Comparison of ENCODE assay signal across 22 cellular contexts in the genomic region with DNA sequence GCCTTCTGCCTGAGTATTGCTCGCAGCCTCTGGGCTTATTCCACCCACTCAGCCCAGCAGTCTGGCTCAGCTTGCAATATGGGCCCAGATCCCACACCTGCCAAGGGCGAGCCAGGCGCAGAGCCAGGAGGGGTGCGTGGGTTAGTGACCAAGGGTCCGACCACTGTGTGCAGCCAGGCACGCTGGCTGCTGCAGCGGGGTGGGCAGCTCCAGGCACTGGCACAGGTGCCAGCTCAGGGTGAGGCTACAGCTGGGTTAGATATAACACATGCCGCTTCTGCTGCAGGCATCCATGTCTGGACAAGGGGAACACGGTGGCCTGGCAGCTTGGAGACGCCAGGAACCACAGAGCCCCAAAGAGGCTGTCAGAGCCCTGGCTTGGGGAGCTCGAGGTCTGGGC. TPM values are rescaled to one million over a fixed set of nuclear protein-coding genes. Genes with fewer than 3 reads are reported as not detected.
DNase-seq lines count a peak whose midpoint lies in the region; ATAC-seq and TF ChIP-seq lines count a peak whose summit lies in the region.
"Had no signal": no experiment of that assay in that cellular context is flagged by ENCODE, and none has a peak within 500 bp of the region (broad histone marks: within the 10 kb centered on the region; RNA-seq: fewer than 3 reads in every experiment).

No MANE protein-coding gene starts in this region.

- H3K4me1 ChIP-seq in mesendoderm (ENCODE audit: control insufficient read depth, low read depth, low read length), result no peaks in the 10 kb centered on the region

- H3K9ac ChIP-seq in mesendoderm (ENCODE audit: low read length), result no peak overlapping the region
- H3K9ac ChIP-seq: BLaER1, GM23248 had no signal

- no peak overlapping the region for H3K27ac ChIP-seq in brain microvascular endothelial cell
- no peak overlapping the region for H3K27ac ChIP-seq in mesendoderm (ENCODE audit: low read depth, low read length)
- H3K27ac ChIP-seq: BLaER1, GM23248 had no signal

- no peak overlapping the region for H3K56ac ChIP-seq in mesendoderm (ENCODE audit: low read length)

- no peak overlapping the region for H2BK120ac ChIP-seq in mesendoderm (ENCODE audit: low read depth, low read length)

- H3K27me3 ChIP-seq in brain microvascular endothelial cell (replicated peaks) (no peaks in the 10 kb centered on the region), mesendoderm (ENCODE audit: insufficient read depth, low read length, poor library complexity) (no peaks in the 10 kb centered on the region)
- H3K27me3 ChIP-seq: BLaER1 had no signal

- peak; percentile 25 to 55 for ATAC-seq in natural killer cell treated with Interleukin-12 subunit alpha and Interleukin-12 subunit beta and Interleukin-15 and Interleukin-18, amount 100 ng/mL, for 72 hours
- ATAC-seq in natural killer cell, result no peak
- peak; percentile 54 for ATAC-seq in stimulated activated effector memory CD8-positive, alpha-beta T cell treated with anti-CD3 and anti-CD28 coated beads, Interleukin-12 subunit alpha, Interleukin-12 subunit beta, amount 100 ng/mL, for 72 hours
- ATAC-seq: GM12878, K562 had no signal

- WGBS in mesendoderm (ENCODE audit: extremely low coverage, insufficient coverage, low lambda C conversion rate), result no CpG with 5 or more reads among the region's 11 CpGs

- H3K18ac ChIP-seq in mesendoderm (ENCODE audit: low read length), result no peak overlapping the region

- no peak overlapping the region for H3K4ac ChIP-seq in mesendoderm (ENCODE audit: low read depth, low read length)

- H3K4me2 ChIP-seq in mesendoderm (ENCODE audit: low read length), result no peak overlapping the region
- H3K4me2 ChIP-seq: BLaER1 had no signal

- H3K4me3 ChIP-seq in brain microvascular endothelial cell (ENCODE audit: low read depth, low read length) (no peak overlapping the region), mesendoderm (ENCODE audit: low read length) (no peak overlapping the region)
- H3K4me3 ChIP-seq: BLaER1, GM12878, GM23248, K562 had no signal

- H3K36me3 Mint-ChIP-seq in natural killer cell treated with Interleukin-12 subunit alpha and Interleukin-12 subunit beta and Interleukin-15 and Interleukin-18, amount 100 ng/mL, for 72 hours, result no peaks in the 10 kb centered on the region
- no peaks in the 10 kb centered on the region for H3K36me3 Mint-ChIP-seq in natural killer cell
- H3K36me3 Mint-ChIP-seq in stimulated activated effector memory CD8-positive, alpha-beta T cell treated with anti-CD3 and anti-CD28 coated beads, Interleukin-12 subunit alpha, Interleukin-12 subunit beta, amount 100 ng/mL, for 72 hours, result no peaks in the 10 kb centered on the region
- H3K36me3 Mint-ChIP-seq: CD4-positive, alpha-beta memory T cell had no signal

- H3K4me3 Mint-ChIP-seq in natural killer cell treated with Interleukin-12 subunit alpha and Interleukin-12 subunit beta and Interleukin-15 and Interleukin-18, amount 100 ng/mL, for 72 hours, result no peak overlapping the region
- no peak overlapping the region for H3K4me3 Mint-ChIP-seq in natural killer cell
- no peak overlapping the region for H3K4me3 Mint-ChIP-seq in stimulated activated effector memory CD8-positive, alpha-beta T cell treated with anti-CD3 and anti-CD28 coated beads, Interleukin-12 subunit alpha, Interleukin-12 subunit beta, amount 100 ng/mL, for 72 hours
- H3K4me3 Mint-ChIP-seq: CD4-positive, alpha-beta memory T cell; H9 had no signal

- H3K79me1 ChIP-seq in mesendoderm (ENCODE audit: low read length), result no peaks in the 10 kb centered on the region

- H3K27me3 Mint-ChIP-seq in natural killer cell treated with Interleukin-12 subunit alpha and Interleukin-12 subunit beta and Interleukin-15 and Interleukin-18, amount 100 ng/mL, for 72 hours, result no peaks in the 10 kb centered on the region
- H3K27me3 Mint-ChIP-seq in natural killer cell (ENCODE audit: low read depth in 2 of 2), result no peaks in the 10 kb centered on the region

- TF ChIP-seq CTCF in natural killer cell (IDR thresholded peaks at IDR 0.05), result no peak
- no peak for TF ChIP-seq CTCF in brain microvascular endothelial cell (IDR thresholded peaks at IDR 0.05; ENCODE audit: low read depth, low read length, missing control alignments)

- H3K4me1 Mint-ChIP-seq in natural killer cell treated with Interleukin-12 subunit alpha and Interleukin-12 subunit beta and Interleukin-15 and Interleukin-18, amount 100 ng/mL, for 72 hours (ENCODE audit: low read depth in 2 of 2), result no peaks in the 10 kb centered on the region
- H3K4me1 Mint-ChIP-seq in natural killer cell, result no peaks in the 10 kb centered on the region
- H3K4me1 Mint-ChIP-seq in stimulated activated effector memory CD8-positive, alpha-beta T cell treated with anti-CD3 and anti-CD28 coated beads, Interleukin-12 subunit alpha, Interleukin-12 subunit beta, amount 100 ng/mL, for 72 hours, result no peaks in the 10 kb centered on the region

- H3K36me3 ChIP-seq in brain microvascular endothelial cell (replicated peaks) (no peaks in the 10 kb centered on the region), mesendoderm (ENCODE audit: control insufficient read depth, insufficient read depth, low read length) (no peaks in the 10 kb centered on the region)
- H3K36me3 ChIP-seq: BLaER1 had no signal

- no peak overlapping the region for H4K5ac ChIP-seq in mesendoderm (ENCODE audit: low read length)

- H2BK5ac ChIP-seq in mesendoderm (ENCODE audit: low read length), result no peak overlapping the region

- H3K79me2 ChIP-seq in mesendoderm (ENCODE audit: control insufficient read depth, insufficient read depth, low read length), result no peaks in the 10 kb centered on the region

- H2AK5ac ChIP-seq in mesendoderm (ENCODE audit: low read length), result no peak overlapping the region

- no peak overlapping the region for H3K23ac ChIP-seq in mesendoderm (ENCODE audit: low read length)

- no peak overlapping the region for H3K27ac Mint-ChIP-seq in natural killer cell treated with Interleukin-12 subunit alpha and Interleukin-12 subunit beta and Interleukin-15 and Interleukin-18, amount 100 ng/mL, for 72 hours
- no peak overlapping the region for H3K27ac Mint-ChIP-seq in natural killer cell
- no peak overlapping the region for H3K27ac Mint-ChIP-seq in stimulated activated effector memory CD8-positive, alpha-beta T cell treated with anti-CD3 and anti-CD28 coated beads, Interleukin-12 subunit alpha, Interleukin-12 subunit beta, amount 100 ng/mL, for 72 hours
- H3K27ac Mint-ChIP-seq: CD4-positive, alpha-beta memory T cell; H9 had no signal

- intact Hi-C loops in natural killer cell (cut with micrococcal nuclease), result no loop called here

- in situ Hi-C loops in brain microvascular endothelial cell (cut with HindIII; ENCODE audit: low pct_ligation_motif_present, low sequenced_read_pairs), result no loop called here

- no peaks in the 10 kb centered on the region for H3K9me3 Mint-ChIP-seq in natural killer cell treated with Interleukin-12 subunit alpha and Interleukin-12 subunit beta and Interleukin-15 and Interleukin-18, amount 100 ng/mL, for 72 hours
- H3K9me3 Mint-ChIP-seq in natural killer cell, result no peaks in the 10 kb centered on the region
- no peaks in the 10 kb centered on the region for H3K9me3 Mint-ChIP-seq in stimulated activated effector memory CD8-positive, alpha-beta T cell treated with anti-CD3 and anti-CD28 coated beads, Interleukin-12 subunit alpha, Interleukin-12 subunit beta, amount 100 ng/mL, for 72 hours
- H3K9me3 Mint-ChIP-seq: CD14-positive monocyte, H9 had no signal

- no peak for DNase-seq in natural killer cell treated with Interleukin-12 subunit alpha and Interleukin-12 subunit beta and Interleukin-15 and Interleukin-18, amount 100 ng/mL, for 72 hours (ENCODE audit: low spot score)
- no peak for DNase-seq in natural killer cell
- DNase-seq in cerebellum (ENCODE audit: low spot score), result peak; percentile 10
- no peak for DNase-seq in stimulated activated effector memory CD8-positive, alpha-beta T cell treated with anti-CD3 and anti-CD28 coated beads, Interleukin-12 subunit alpha, Interleukin-12 subunit beta, amount 100 ng/mL, for 72 hours (ENCODE audit: low spot score in 2 of 2)
- no peak for DNase-seq in NOMO-1 (lab: John Stamatoyannopoulos, UW; ENCODE audit: unreplicated experiment in 2 of 2)
- DNase-seq in brain microvascular endothelial cell, result no peak
- DNase-seq in NCI-H146 treated with DMSO at 0.1 percent for 48 hours (lab: John Stamatoyannopoulos, UW; ENCODE audit: unreplicated experiment), result no peak
- no peak for DNase-seq in mesendoderm
- DNase-seq: 8988T; Calu3; CD4-positive, alpha-beta memory T cell; DMS79 treated with DMSO at 0.1 percent for 48 hours; GM23248 had no signal

- no peak overlapping the region for H2BK15ac ChIP-seq in mesendoderm (replicated peaks; ENCODE audit: low read depth)

- H4K8ac ChIP-seq in mesendoderm (ENCODE audit: low read depth, low read length), result no peak overlapping the region

RNA-seq across cellular contexts. Expression of a gene that starts 12.6 kb away (rescaled TPM):
- total RNA-seq in natural killer cell treated with Interleukin-12 subunit alpha and Interleukin-12 subunit beta and Interleukin-15 and Interleukin-18, amount 100 ng/mL, for 72 hours, result not detected
- total RNA-seq in natural killer cell (not detected), cerebellum (not detected)
- polyA plus RNA-seq in mesendoderm (2013, experiment 1 of 2), result not detected
- 0.04 TPM for polyA plus RNA-seq in mesendoderm (2013, experiment 2 of 2)
- total RNA-seq: A673; Calu3; CD4-positive, alpha-beta memory T cell; G401; GM12878; GM23248; H9; HT-29; K562 had no signal
- polyA plus RNA-seq: AG04450; CD14-positive monocyte; CD4-positive, alpha-beta memory T cell; GM12878; GM23248; K562 had no signal

RNA-seq across cellular contexts. Expression of a gene that starts 31.9 kb away (rescaled TPM):
- not detected for total RNA-seq in natural killer cell treated with Interleukin-12 subunit alpha and Interleukin-12 subunit beta and Interleukin-15 and Interleukin-18, amount 100 ng/mL, for 72 hours
- total RNA-seq in natural killer cell, result not detected
- total RNA-seq in cerebellum, result not detected
- polyA plus RNA-seq in mesendoderm (2013, experiment 1 of 2), result 1.7 TPM
- 1.8 TPM for polyA plus RNA-seq in mesendoderm (2013, experiment 2 of 2)
- total RNA-seq: A673; Calu3; CD4-positive, alpha-beta memory T cell; GM23248; H9 had no signal
- polyA plus RNA-seq: AG04450; CD14-positive monocyte; CD4-positive, alpha-beta memory T cell; GM12878; GM23248; K562 had no signal

Comparison
In these comparisons a context has a peak if more than half of its experiments do, and no peak if none do; other contexts are left out.
1. ATAC-seq: peak in natural killer cell treated with Interleukin-12 subunit alpha and Interleukin-12 subunit beta and Interleukin-15 and Interleukin-18, amount 100 ng/mL, for 72 hours (2 of 2) and stimulated activated effector memory CD8-positive, alpha-beta T cell treated with anti-CD3 and anti-CD28 coated beads, Interleukin-12 subunit alpha, Interleukin-12 subunit beta, amount 100 ng/mL, for 72 hours (single experiment); none in natural killer cell (0 of 3).